ENCODE assay signal across 1 cellular context in the genomic region with DNA sequence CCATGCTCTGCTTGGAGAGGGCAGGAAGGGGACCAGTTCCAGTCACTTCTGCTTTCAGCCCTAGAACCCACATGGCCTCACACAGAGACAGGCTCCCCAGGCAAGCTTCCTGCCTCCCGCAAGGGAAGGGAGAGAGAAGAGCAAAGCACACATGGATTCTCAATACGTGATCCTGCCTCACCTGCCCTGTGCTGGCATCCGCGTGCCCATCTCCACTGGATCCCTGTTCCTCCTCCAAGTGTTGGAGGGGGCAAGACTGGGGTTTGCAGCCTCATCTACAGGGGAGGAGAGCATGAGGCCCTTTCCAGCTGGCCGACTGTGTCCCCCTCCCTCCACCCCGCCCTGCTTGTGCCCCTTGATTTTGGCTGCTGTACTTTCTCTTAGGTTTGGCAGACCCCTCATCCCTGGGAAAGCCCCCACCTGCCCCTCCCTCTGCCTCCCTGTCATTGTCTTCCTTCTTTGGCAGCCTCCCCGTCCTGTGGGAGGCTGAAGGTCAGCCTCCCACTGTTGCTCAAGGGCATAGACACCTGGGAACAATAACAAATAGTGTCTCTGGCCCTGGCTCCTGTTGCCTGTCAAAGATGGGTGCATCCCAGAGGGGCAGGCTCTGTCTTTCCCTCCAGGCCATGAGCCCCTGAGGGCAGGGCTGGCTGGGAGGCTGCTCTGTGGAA.
TF ChIP-seq lines count a peak whose summit lies in the region.

No MANE protein-coding gene starts in this region.

TF ChIP-seq in A549, 52 proteins besides CTCF, POLR2A, EP300 and RAD21 (continued from another document):
- TF ChIP-seq, protein P1, sequence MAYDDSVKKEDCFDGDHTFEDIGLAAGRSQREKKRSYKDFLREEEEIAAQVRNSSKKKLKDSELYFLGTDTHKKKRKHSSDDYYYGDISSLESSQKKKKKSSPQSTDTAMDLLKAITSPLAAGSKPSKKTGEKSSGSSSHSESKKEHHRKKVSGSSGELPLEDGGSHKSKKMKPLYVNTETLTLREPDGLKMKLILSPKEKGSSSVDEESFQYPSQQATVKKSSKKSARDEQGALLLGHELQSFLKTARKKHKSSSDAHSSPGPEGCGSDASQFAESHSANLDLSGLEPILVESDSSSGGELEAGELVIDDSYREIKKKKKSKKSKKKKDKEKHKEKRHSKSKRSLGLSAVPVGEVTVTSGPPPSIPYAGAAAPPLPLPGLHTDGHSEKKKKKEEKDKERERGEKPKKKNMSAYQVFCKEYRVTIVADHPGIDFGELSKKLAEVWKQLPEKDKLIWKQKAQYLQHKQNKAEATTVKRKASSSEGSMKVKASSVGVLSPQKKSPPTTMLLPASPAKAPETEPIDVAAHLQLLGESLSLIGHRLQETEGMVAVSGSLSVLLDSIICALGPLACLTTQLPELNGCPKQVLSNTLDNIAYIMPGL (CRISPR knock-in tag; IDR thresholded peaks at IDR 0.05; ENCODE audit: borderline replicate concordance): no peak
- no peak for TF ChIP-seq KDM1A (IDR thresholded peaks at IDR 0.05; ENCODE audit: low read depth)
- TF ChIP-seq JUNB (IDR thresholded peaks at IDR 0.05): no peak
- TF ChIP-seq, protein P2, sequence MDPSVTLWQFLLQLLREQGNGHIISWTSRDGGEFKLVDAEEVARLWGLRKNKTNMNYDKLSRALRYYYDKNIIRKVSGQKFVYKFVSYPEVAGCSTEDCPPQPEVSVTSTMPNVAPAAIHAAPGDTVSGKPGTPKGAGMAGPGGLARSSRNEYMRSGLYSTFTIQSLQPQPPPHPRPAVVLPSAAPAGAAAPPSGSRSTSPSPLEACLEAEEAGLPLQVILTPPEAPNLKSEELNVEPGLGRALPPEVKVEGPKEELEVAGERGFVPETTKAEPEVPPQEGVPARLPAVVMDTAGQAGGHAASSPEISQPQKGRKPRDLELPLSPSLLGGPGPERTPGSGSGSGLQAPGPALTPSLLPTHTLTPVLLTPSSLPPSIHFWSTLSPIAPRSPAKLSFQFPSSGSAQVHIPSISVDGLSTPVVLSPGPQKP (IDR thresholded peaks at IDR 0.05; ENCODE audit: low read depth, low read length): no peak
- no peak for TF ChIP-seq ZC3H11A (IDR thresholded peaks at IDR 0.05)
- no peak for TF ChIP-seq ZSCAN20 (CRISPR knock-in tag; IDR thresholded peaks at IDR 0.05)
- TF ChIP-seq, protein P3, sequence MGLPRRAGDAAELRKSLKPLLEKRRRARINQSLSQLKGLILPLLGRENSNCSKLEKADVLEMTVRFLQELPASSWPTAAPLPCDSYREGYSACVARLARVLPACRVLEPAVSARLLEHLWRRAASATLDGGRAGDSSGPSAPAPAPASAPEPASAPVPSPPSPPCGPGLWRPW (IDR thresholded peaks at IDR 0.05): no peak
- TF ChIP-seq, protein P4, sequence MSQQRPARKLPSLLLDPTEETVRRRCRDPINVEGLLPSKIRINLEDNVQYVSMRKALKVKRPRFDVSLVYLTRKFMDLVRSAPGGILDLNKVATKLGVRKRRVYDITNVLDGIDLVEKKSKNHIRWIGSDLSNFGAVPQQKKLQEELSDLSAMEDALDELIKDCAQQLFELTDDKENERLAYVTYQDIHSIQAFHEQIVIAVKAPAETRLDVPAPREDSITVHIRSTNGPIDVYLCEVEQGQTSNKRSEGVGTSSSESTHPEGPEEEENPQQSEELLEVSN (IDR thresholded peaks at IDR 0.05; ENCODE audit: borderline replicate concordance, low read depth): no peak
